ENCODE assay signal across 15 cellular contexts in the genomic region with DNA sequence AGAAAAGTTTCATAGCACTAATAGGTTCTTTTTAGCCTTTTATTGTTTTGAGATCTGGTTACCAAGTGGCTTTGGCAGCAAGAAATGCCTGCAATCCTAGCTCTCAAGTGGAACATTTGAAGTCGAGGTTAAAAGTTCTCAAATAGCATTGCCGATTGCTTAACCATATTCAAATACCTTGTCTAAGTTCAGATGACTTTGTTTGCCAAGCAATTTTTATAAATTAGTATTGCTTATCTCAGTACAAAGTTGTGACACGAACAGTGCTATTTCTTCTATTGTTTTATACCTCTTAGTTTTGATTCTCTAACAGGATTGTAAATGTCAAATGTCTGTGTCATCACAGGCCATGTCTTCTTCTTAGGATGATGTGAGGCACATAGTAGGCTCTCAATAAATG.
DNase-seq lines count a peak whose midpoint lies in the region; ATAC-seq and TF ChIP-seq lines count a peak whose summit lies in the region.
"Had no signal": no experiment of that assay in that cellular context is flagged by ENCODE, and none has a peak within 500 bp of the region (broad histone marks: within the 10 kb centered on the region; RNA-seq: fewer than 3 reads in every experiment).

No MANE protein-coding gene starts in this region.

- no peak overlapping the region for H3T11ph ChIP-seq in H9 (ENCODE audit: low read length)

- POLR2A ChIA-PET in Panc1 (lab: Charles Lee) = no interaction called here
- POLR2A ChIA-PET in CD4-positive, alpha-beta T cell (lab: Charles Lee) = no interaction called here

- H4K5ac ChIP-seq in H9 (ENCODE audit: insufficient read length, low read depth, low read length) = no peak overlapping the region

- H3K9ac ChIP-seq in H9 (ENCODE audit: extremely low read depth, insufficient read length, low read length) = no peak overlapping the region

- H3K27me3 ChIP-seq in Panc1 (ENCODE audit: control insufficient read depth, insufficient read depth, low read length) = no peaks in the 10 kb centered on the region
- no peaks in the 10 kb centered on the region for H3K27me3 ChIP-seq in H9 (ENCODE audit: insufficient read depth, low read length)
- no peaks in the 10 kb centered on the region for H3K27me3 ChIP-seq in CD4-positive, alpha-beta T cell (ENCODE audit: control insufficient read depth, insufficient read depth, low read length)
- no peaks in the 10 kb centered on the region for H3K27me3 ChIP-seq in HAP-1 (ENCODE audit: low read depth)

- H3K79me2 ChIP-seq in H9 (ENCODE audit: insufficient read depth, low read length) = no peaks in the 10 kb centered on the region

- H3K27ac Mint-ChIP-seq in H9 = no peak overlapping the region
- H3K27ac Mint-ChIP-seq in CD4-positive, alpha-beta T cell = no peak overlapping the region
- H3K27ac Mint-ChIP-seq: activated CD4-positive, alpha-beta memory T cell treated with anti-CD3 and anti-CD28 coated beads for 36 hours; effector memory CD8-positive, alpha-beta T cell had no signal

- no peaks in the 10 kb centered on the region for H3K36me3 ChIP-seq in Panc1 (ENCODE audit: control insufficient read depth, insufficient read depth, low read length)
- H3K36me3 ChIP-seq in HAP-1 (replicated peaks) = no peaks in the 10 kb centered on the region

- WGBS in H9 (ENCODE audit: extremely low coverage, insufficient read length, low lambda C conversion rate) = no CpG with 5 or more reads among the region's 3 CpGs

- no peaks in the 10 kb centered on the region for H3K23me2 ChIP-seq in H9 (ENCODE audit: insufficient read length, low read depth, low read length, poor library complexity, severe bottlenecking)

- H2AFZ ChIP-seq in H9 (ENCODE audit: low read length) = no peak overlapping the region

- H3K79me1 ChIP-seq in H9 (ENCODE audit: insufficient read depth, low read depth, low read length, poor library complexity, severe bottlenecking) = no peaks in the 10 kb centered on the region

- H3K27me3 Mint-ChIP-seq in H9 (ENCODE audit: low read depth) = no peaks in the 10 kb centered on the region
- H3K27me3 Mint-ChIP-seq in CD4-positive, alpha-beta T cell = no peaks in the 10 kb centered on the region
- H3K27me3 Mint-ChIP-seq: activated CD4-positive, alpha-beta memory T cell treated with anti-CD3 and anti-CD28 coated beads for 36 hours had no signal

- H3K9me3 Mint-ChIP-seq in H9 = 0 out of 5 replicates have a peak, but pooled peaks cover 0 to 2% of the 10 kb centered on the region in 2 experiments
- no peaks in the 10 kb centered on the region for H3K9me3 Mint-ChIP-seq in CD4-positive, alpha-beta T cell
- H3K9me3 Mint-ChIP-seq: activated CD4-positive, alpha-beta memory T cell treated with anti-CD3 and anti-CD28 coated beads for 36 hours; activated naive CD4-positive, alpha-beta T cell treated with anti-CD3 and anti-CD28 coated beads, Interleukin-2, amount 50 U/mL, for 24 hours; effector memory CD8-positive, alpha-beta T cell had no signal

- no peak overlapping the region for H2BK15ac ChIP-seq in H9 (ENCODE audit: low read depth, low read length)

- H3K27ac ChIP-seq in Panc1 (ENCODE audit: low read length) = peak overlapping the region; percentile 61
- H3K27ac ChIP-seq in H9 (ENCODE audit: insufficient read length, low read depth, low read length) = no peak overlapping the region
- no peak overlapping the region for H3K27ac ChIP-seq in CD4-positive, alpha-beta T cell (ENCODE audit: low read depth, low read length)

- no peak for TF ChIP-seq CTCF in Panc1 (IDR thresholded peaks at IDR 0.05)
- TF ChIP-seq CTCF in fibroblast of mammary gland (conservative IDR thresholded peaks at IDR 0.05; ENCODE audit: control insufficient read depth, insufficient read depth, low read depth, low read length) = no peak
- TF ChIP-seq CTCF in retinal pigment epithelial cell (conservative IDR thresholded peaks at IDR 0.05; ENCODE audit: low read depth, low read length) = no peak
- TF ChIP-seq CTCF in H9 (conservative IDR thresholded peaks at IDR 0.05) = no peak
- no peak for TF ChIP-seq CTCF in CD4-positive, alpha-beta T cell (IDR thresholded peaks at IDR 0.05)

- no peak overlapping the region for H2BK120ac ChIP-seq in H9 (ENCODE audit: low read depth, low read length, poor library complexity, severe bottlenecking)

- H3K4me2 ChIP-seq in H9 (ENCODE audit: insufficient read depth, insufficient read length, low read length) = no peak overlapping the region

- intact Hi-C loops in Panc1 (cut with micrococcal nuclease; ENCODE audit: unreplicated experiment) = no loop called here
- intact Hi-C loops in CD4-positive, alpha-beta T cell (cut with DNase I, micrococcal nuclease) = no loop called here

- H3K56ac ChIP-seq in H9 (ENCODE audit: insufficient read length, low read depth, low read length) = no peak overlapping the region

- no peak overlapping the region for H2BK12ac ChIP-seq in H9 (ENCODE audit: insufficient read length, low read depth, low read length)

- H2AK5ac ChIP-seq in H9 (ENCODE audit: insufficient read length, low read length) = no peak overlapping the region

- no peak overlapping the region for H2BK5ac ChIP-seq in H9 (ENCODE audit: insufficient read length, low read length)

- BruUV-seq in Panc1 (replicated peaks; lab: Mats Ljungman, UMichigan) = no TSS peak

- H3K23ac ChIP-seq in H9 (ENCODE audit: insufficient read length, low read depth, low read length) = no peak overlapping the region

- CTCF ChIA-PET in Panc1 (lab: Charles Lee) = no interaction called here
- CTCF ChIA-PET in CD4-positive, alpha-beta T cell (lab: Charles Lee) = no interaction called here

- no peaks in the 10 kb centered on the region for H4K20me1 ChIP-seq in H9 (ENCODE audit: control insufficient read depth, insufficient read depth, insufficient read length)

- H3K4me3 ChIP-seq in Panc1 (ENCODE audit: low read depth in 2 of 2, low read length in 2 of 2) (no peak overlapping the region), fibroblast of mammary gland (ENCODE audit: control insufficient read depth, low read depth, low read length) (no peak overlapping the region), retinal pigment epithelial cell (ENCODE audit: low read length) (no peak overlapping the region), HAP-1 (no peak overlapping the region)

- H4K8ac ChIP-seq in H9 (replicated peaks; ENCODE audit: insufficient read length, low read depth, low read length) = no peak overlapping the region

- DNase-seq in GM03348 (ENCODE audit: low spot score) (peak; percentile 62), Panc1 (ENCODE audit: low read depth, low spot score) (no peak), fibroblast of mammary gland (ENCODE audit: low read depth) (peak; percentile 54), retinal pigment epithelial cell (ENCODE audit: low read depth) (peak; percentile 92), H9 (no peak), HAP-1 (ENCODE audit: low spot score in 2 of 2) (no peak)
- DNase-seq in CD4-positive, alpha-beta T cell = no peak
- DNase-seq: activated CD4-positive, alpha-beta memory T cell treated with anti-CD3 and anti-CD28 coated beads for 36 hours; DND-41; effector memory CD8-positive, alpha-beta T cell; Kasumi-1; NCI-H526 treated with DMSO at 0.1 percent for 48 hours; occipital lobe had no signal

- no peak overlapping the region for H3K18ac ChIP-seq in H9 (ENCODE audit: insufficient read length, low read depth, low read length)

- H4K91ac ChIP-seq in H9 (ENCODE audit: insufficient read length, low read depth, low read length) = no peak overlapping the region

- H2BK20ac ChIP-seq in H9 (ENCODE audit: low read depth, low read length, poor library complexity, severe bottlenecking) = no peak overlapping the region

- ATAC-seq in Panc1 (peak; percentile 50), HG03354 (IDR thresholded peaks at IDR 0.05; ENCODE audit: poor library complexity, severe bottlenecking, unreplicated experiment) (no peak)
- ATAC-seq in CD4-positive, alpha-beta T cell (ENCODE audit: poor library complexity) = no peak
- ATAC-seq: effector memory CD8-positive, alpha-beta T cell had no signal

- no peaks in the 10 kb centered on the region for H3K9me3 ChIP-seq in Panc1 (ENCODE audit: control insufficient read depth, insufficient read depth, low read depth, low read length)
- no peaks in the 10 kb centered on the region for H3K9me3 ChIP-seq in H9 (ENCODE audit: control insufficient read depth, low read depth, low read length)
- H3K9me3 ChIP-seq in CD4-positive, alpha-beta T cell (ENCODE audit: control insufficient read depth, low read length) = no peaks in the 10 kb centered on the region
- H3K9me3 ChIP-seq in HAP-1 = no peaks in the 10 kb centered on the region

- H3K4me1 Mint-ChIP-seq in H9 = peaks cover 4 to 16% of the 10 kb centered on the region in 2 experiments
- no peaks in the 10 kb centered on the region for H3K4me1 Mint-ChIP-seq in CD4-positive, alpha-beta T cell (ENCODE audit: low read depth)

- H3K4me1 ChIP-seq in Panc1 (ENCODE audit: control insufficient read depth, insufficient read depth, low read length) = peaks cover 8% of the 10 kb centered on the region
- H3K4me1 ChIP-seq in H9 (ENCODE audit: insufficient read depth, low read length) = 0 out of 2 replicates have a peak, but pooled peaks cover 3% of the 10 kb centered on the region
- no peaks in the 10 kb centered on the region; the same call in 1 of the 2 replicates for H3K4me1 ChIP-seq in HAP-1

- no peak overlapping the region for H3K4me3 Mint-ChIP-seq in H9
- no peak overlapping the region for H3K4me3 Mint-ChIP-seq in CD4-positive, alpha-beta T cell
- H3K4me3 Mint-ChIP-seq: activated CD4-positive, alpha-beta memory T cell treated with anti-CD3 and anti-CD28 coated beads for 36 hours; activated naive CD4-positive, alpha-beta T cell treated with anti-CD3 and anti-CD28 coated beads, Interleukin-2, amount 50 U/mL, for 24 hours; effector memory CD8-positive, alpha-beta T cell had no signal

- in situ Hi-C loops in Panc1 (cut with HindIII; ENCODE audit: low pct_unique_long_range_greater_than_20kb, low sequenced_read_pairs) = no loop called here
- in situ Hi-C loops in HAP-1 (cut with MboI; ENCODE audit: low sequenced_read_pairs) = no loop called here

- no peaks in the 10 kb centered on the region for H3K36me3 Mint-ChIP-seq in H9 (ENCODE audit: insufficient read depth in 1 of 3, low read depth in 3 of 3)
- H3K36me3 Mint-ChIP-seq in CD4-positive, alpha-beta T cell (ENCODE audit: low read depth) = no peaks in the 10 kb centered on the region
- H3K36me3 Mint-ChIP-seq: activated CD4-positive, alpha-beta memory T cell treated with anti-CD3 and anti-CD28 coated beads for 36 hours; activated naive CD4-positive, alpha-beta T cell treated with anti-CD3 and anti-CD28 coated beads, Interleukin-2, amount 50 U/mL, for 24 hours had no signal

- no peak overlapping the region for H3K14ac ChIP-seq in H9 (ENCODE audit: insufficient read depth, low read length)

- no peak overlapping the region for H3K4ac ChIP-seq in H9 (ENCODE audit: low read depth, low read length)

Comparison
In these comparisons a context has a peak if more than half of its experiments do, and no peak if none do; other contexts are left out.
1. DNase-seq: peak in GM03348 (single experiment), fibroblast of mammary gland (single experiment) and retinal pigment epithelial cell (single experiment); none in Panc1 (single experiment), H9 (single experiment), CD4-positive, alpha-beta T cell (0 of 10) and HAP-1 (0 of 2).